7 cellular contexts compared by ENCODE assay signal in the genomic region with DNA sequence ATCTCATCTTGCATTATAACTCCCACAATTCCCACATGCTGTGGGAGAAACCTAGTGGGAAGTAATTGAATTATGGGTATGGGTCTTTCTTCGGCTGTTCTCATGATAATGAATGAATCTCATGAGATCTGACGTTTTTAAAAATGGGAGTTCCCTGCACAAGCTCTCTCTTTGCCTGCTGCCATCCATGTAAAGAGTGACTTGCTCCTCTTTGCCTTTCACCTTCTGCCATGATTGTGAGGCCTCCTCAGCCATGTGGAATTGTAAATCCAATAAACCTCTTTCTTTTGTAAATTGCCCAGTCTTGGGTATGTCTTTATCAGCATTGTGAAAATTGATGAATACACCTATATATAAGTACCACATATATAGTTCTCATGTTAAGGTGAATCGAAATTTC.
"Had no signal": no experiment of that assay in that cellular context is flagged by ENCODE, and none has a peak within 500 bp of the region (broad histone marks: within the 10 kb centered on the region; RNA-seq: fewer than 3 reads in every experiment).

No MANE protein-coding gene starts in this region.

- H3K4me2 ChIP-seq: KMS-11 had no signal

- H3K9ac ChIP-seq: KMS-11 had no signal

- FAIRE-seq: HepG2, HTR-8/SVneo had no signal

- DNase-seq: IMR-90, KBM-7, KG1 had no signal

- H3K27ac ChIP-seq: HL-60, KMS-11 had no signal

- ATAC-seq: HepG2 had no signal
